In genomic region chr21:21200103-21200938, GRCh38 we compare ENCODE assay signal across 8 cellular contexts.
DNase-seq lines count a peak whose midpoint lies in the region; ATAC-seq and TF ChIP-seq lines count a peak whose summit lies in the region.

No MANE protein-coding gene starts in this region.

- no peaks in the 10 kb centered on the region for H4K20me1 ChIP-seq in fibroblast of lung (ENCODE audit: control insufficient read depth, extremely low read depth, insufficient read depth, low read length)

- H3K9ac ChIP-seq in fibroblast of lung (ENCODE audit: insufficient read depth, low read length) = no peak overlapping the region

- ATAC-seq in SK-N-SH treated with all-trans-retinoic acid at 6 μM for 48 hours = peak; percentile 98
- ATAC-seq in HG03469 (IDR thresholded peaks at IDR 0.05; ENCODE audit: unreplicated experiment) = no peak
- no peak for ATAC-seq in HG03135 (IDR thresholded peaks at IDR 0.05; ENCODE audit: unreplicated experiment)

- no peaks in the 10 kb centered on the region for H3K27me3 ChIP-seq in fibroblast of lung (ENCODE audit: control insufficient read depth, insufficient read depth, low read length)

- H3K4me2 ChIP-seq in fibroblast of lung (ENCODE audit: extremely low read depth, insufficient read depth, low read length) = no peak overlapping the region

- H3K79me2 ChIP-seq in fibroblast of lung (ENCODE audit: control insufficient read depth, insufficient read depth, low read length) = no peaks in the 10 kb centered on the region

- no peaks in the 10 kb centered on the region for H3K36me3 ChIP-seq in fibroblast of lung (ENCODE audit: control insufficient read depth, insufficient read depth, low read length)

- no peak overlapping the region for H2AFZ ChIP-seq in fibroblast of lung (ENCODE audit: low read length)

- peaks cover 10% of the 10 kb centered on the region for H3K4me1 ChIP-seq in fibroblast of lung (ENCODE audit: control insufficient read depth, extremely low read depth, insufficient read depth, low read length)

- DNase-seq in EH (ENCODE audit: low read depth) (peak; percentile 98), fibroblast of lung (ENCODE audit: low read depth in 2 of 2) (peak; percentile 98 to 100), renal cortical epithelial cell (ENCODE audit: low read depth) (peak; percentile 93), NCI-H345 treated with DMSO at 0.1 percent for 48 hours (lab: John Stamatoyannopoulos, UW; ENCODE audit: unreplicated experiment) (no peak), GM10266 (ENCODE audit: extremely low spot score) (no peak)

- H3K27ac ChIP-seq in fibroblast of lung (ENCODE audit: insufficient read depth, low read length) = peak overlapping the region; percentile 80

- H3K9me3 ChIP-seq in fibroblast of lung (ENCODE audit: control insufficient read depth, insufficient read depth, low read depth, low read length) = no peaks in the 10 kb centered on the region

- TF ChIP-seq CTCF in fibroblast of lung (conservative IDR thresholded peaks at IDR 0.05 in 1 of 2, IDR thresholded peaks at IDR 0.05 in 1 of 2; ENCODE audit: low read depth in 1 of 2, low read length in 2 of 2) (no peak), GM10266 (IDR thresholded peaks at IDR 0.05; ENCODE audit: control insufficient read depth, insufficient read depth, low read depth, missing control alignments) (no peak)

- peak overlapping the region in 2 of 4 experiments; percentile 11 to 37 for H3K4me3 ChIP-seq in fibroblast of lung (replicated peaks in 1 of 4; ENCODE audit: control extremely low read depth in 1 of 4, insufficient read depth in 1 of 4, low read depth in 3 of 4, low read length in 4 of 4)

TF ChIP-seq in SK-N-SH treated with all-trans-retinoic acid at 6 μM for 48 hours, 23 proteins besides CTCF, POLR2A, EP300 and RAD21:
- no peak for TF ChIP-seq ZFP30 (CRISPR knock-in tag; IDR thresholded peaks at IDR 0.05)
- no peak for TF ChIP-seq POU6F1 (CRISPR knock-in tag; IDR thresholded peaks at IDR 0.05; ENCODE audit: borderline replicate concordance, low read depth)
- TF ChIP-seq TSHZ2 (CRISPR knock-in tag; IDR thresholded peaks at IDR 0.05) = no peak
- no peak for TF ChIP-seq ARNTL (CRISPR knock-in tag; IDR thresholded peaks at IDR 0.05; ENCODE audit: borderline replicate concordance, low read depth)
- no peak for TF ChIP-seq RARB (CRISPR knock-in tag; IDR thresholded peaks at IDR 0.05)
- TF ChIP-seq ISL1 (CRISPR knock-in tag; IDR thresholded peaks at IDR 0.05) = peak; percentile 80
- TF ChIP-seq ZNF70 (CRISPR knock-in tag; IDR thresholded peaks at IDR 0.05) = 0 out of 2 replicates have a peak, but pooled peaks have one; percentile 32
- no peak for TF ChIP-seq GLIS3 (CRISPR knock-in tag; IDR thresholded peaks at IDR 0.05)
- no peak for TF ChIP-seq OSR1 (CRISPR knock-in tag; IDR thresholded peaks at IDR 0.05)
- TF ChIP-seq TOX (CRISPR knock-in tag; IDR thresholded peaks at IDR 0.05; ENCODE audit: borderline replicate concordance) = 0 out of 2 replicates have a peak, but pooled peaks have one; percentile 19
- peak; percentile 24; the same call in 1 of the 2 replicates for TF ChIP-seq PATZ1 (CRISPR knock-in tag; IDR thresholded peaks at IDR 0.05; ENCODE audit: borderline replicate concordance)
- TF ChIP-seq PPARA (CRISPR knock-in tag; IDR thresholded peaks at IDR 0.05; ENCODE audit: borderline replicate concordance) = no peak
- TF ChIP-seq ZNF565 (CRISPR knock-in tag; conservative IDR thresholded peaks at IDR 0.05; ENCODE audit: low read depth) = no peak
- TF ChIP-seq CREB5 (CRISPR knock-in tag; IDR thresholded peaks at IDR 0.05; ENCODE audit: low read depth) = no peak

Comparison
In these comparisons a context has a peak if more than half of its experiments do, and no peak if none do; other contexts are left out.
1. DNase-seq: peak in EH (single experiment), fibroblast of lung (2 of 2) and renal cortical epithelial cell (single experiment); none in NCI-H345 treated with DMSO at 0.1 percent for 48 hours (single experiment) and GM10266 (single experiment).